In the genomic region with DNA sequence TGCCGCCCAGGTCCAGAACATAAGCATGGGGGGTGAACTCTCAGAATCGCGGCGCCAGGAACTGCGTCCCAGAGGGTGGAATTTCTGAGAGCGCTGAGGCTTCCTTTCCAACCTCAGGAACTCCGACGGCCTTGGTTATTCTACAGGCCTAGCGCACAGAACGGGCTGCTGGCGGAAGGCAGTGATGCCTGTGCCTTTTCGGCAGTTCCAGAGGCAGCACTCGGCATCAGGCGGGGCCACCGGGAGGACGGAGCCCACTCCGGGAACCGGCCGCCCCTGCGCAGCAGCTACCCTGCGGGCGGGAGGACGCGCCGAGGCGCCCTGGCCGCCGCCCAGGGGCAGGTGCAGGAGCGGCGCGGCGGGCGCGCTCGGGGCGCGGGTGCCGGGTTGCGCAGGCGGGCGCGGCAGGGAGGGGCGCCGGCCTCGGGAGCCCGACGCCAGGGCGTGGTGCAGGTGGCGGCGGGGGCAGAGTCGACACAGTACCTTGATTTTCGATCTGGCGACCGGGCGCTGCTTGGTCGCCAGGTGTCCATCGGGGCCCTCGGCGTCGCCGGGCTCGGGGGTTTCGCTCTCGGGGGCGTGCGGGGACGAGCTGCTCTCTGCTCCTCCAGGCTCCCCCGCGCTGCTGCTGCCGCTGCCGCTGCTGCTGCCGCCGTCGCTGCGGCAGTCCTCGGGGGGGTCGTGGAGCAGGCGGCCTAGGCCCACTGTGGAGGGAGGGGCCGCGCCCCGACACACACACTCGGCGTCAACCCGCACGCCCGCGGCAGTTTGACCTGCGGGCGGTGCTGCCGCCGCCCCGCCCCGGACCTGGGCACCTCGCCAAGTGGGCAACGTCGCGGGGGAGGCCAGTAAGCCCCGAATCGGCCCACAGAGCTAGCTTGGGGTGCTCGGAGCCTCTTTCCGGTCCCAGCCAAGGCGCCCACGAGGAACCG, we compare ENCODE assay signal across 8 cellular contexts. TPM values are rescaled to one million over a fixed set of nuclear protein-coding genes. Genes with fewer than 3 reads are reported as not detected.
DNase-seq lines count a peak whose midpoint lies in the region; ATAC-seq and TF ChIP-seq lines count a peak whose summit lies in the region.

No MANE protein-coding gene starts in this region.

- H3K4me3 ChIP-seq in GM08714 (ENCODE audit: low read length), result peak overlapping the region; percentile 29; the same call in 1 of the 2 replicates
- H3K4me3 ChIP-seq in brain microvascular endothelial cell (ENCODE audit: low read depth, low read length), result peak overlapping the region; percentile 3
- H3K4me3 ChIP-seq in lower lobe of right lung, result peak overlapping the region; percentile 58
- H3K4me3 ChIP-seq in aorta (ENCODE audit: low read length in 2 of 2), result peak overlapping the region; percentile 3 to 38

- no peak for TF ChIP-seq CTCF in brain microvascular endothelial cell (IDR thresholded peaks at IDR 0.05; ENCODE audit: low read depth, low read length, missing control alignments)
- TF ChIP-seq CTCF in lower lobe of right lung (IDR thresholded peaks at IDR 0.05), result no peak

- no peaks in the 10 kb centered on the region for H3K36me3 ChIP-seq in brain microvascular endothelial cell (replicated peaks)
- H3K36me3 ChIP-seq in lower lobe of right lung, result no peaks in the 10 kb centered on the region
- no peaks in the 10 kb centered on the region for H3K36me3 ChIP-seq in aorta (ENCODE audit: control insufficient read depth in 1 of 2, insufficient read depth in 2 of 2, low read length in 1 of 2)

- no peaks in the 10 kb centered on the region for H3K9me3 ChIP-seq in lower lobe of right lung
- H3K9me3 ChIP-seq in aorta (ENCODE audit: control insufficient read depth, low read length), result no peaks in the 10 kb centered on the region

- in situ Hi-C loops in brain microvascular endothelial cell (cut with HindIII; ENCODE audit: low pct_ligation_motif_present, low sequenced_read_pairs), result no loop called here

- H3K27ac ChIP-seq in brain microvascular endothelial cell, result no peak overlapping the region
- H3K27ac ChIP-seq in lower lobe of right lung, result peak overlapping the region; percentile 75
- H3K27ac ChIP-seq in aorta (ENCODE audit: low read depth in 1 of 2, low read length in 2 of 2), result no peak overlapping the region

- DNase-seq in NCI-H2029 treated with DMSO at 0.1 percent for 48 hours (lab: John Stamatoyannopoulos, UW) (peak; percentile 40), brain microvascular endothelial cell (no peak), lower lobe of right lung (peak; percentile 61), aorta (no peak), kidney glomerular epithelial cell (lab: John Stamatoyannopoulos, UW) (no peak), SHP77 treated with DMSO at 0.1 percent for 48 hours (lab: John Stamatoyannopoulos, UW) (no peak), kidney tubule cell (ENCODE audit: low spot score) (no peak)

- H3K4me1 ChIP-seq in lower lobe of right lung (peaks cover 26% of the 10 kb centered on the region), aorta (ENCODE audit: control insufficient read depth in 1 of 2, insufficient read depth in 2 of 2, low read length in 2 of 2) (no peaks in the 10 kb centered on the region)

- H3K27me3 ChIP-seq in brain microvascular endothelial cell (replicated peaks) (peaks cover 61% of the 10 kb centered on the region), lower lobe of right lung (ENCODE audit: low read depth) (peaks cover 77% of the 10 kb centered on the region), aorta (ENCODE audit: control insufficient read depth in 1 of 2, insufficient read depth in 2 of 2, low read length in 1 of 2) (no peaks in the 10 kb centered on the region)

- ATAC-seq in lower lobe of right lung (peak; percentile 65 to 66), aorta (ENCODE audit: low FRiP score) (no peak)

- WGBS in aorta, 2 donors, result 1% methylated on average over 58 to 104 of the region's 104 CpGs

- intact Hi-C loops in lower lobe of right lung (cut with DNase I) (no loop called here), aorta (cut with DNase I) (no loop called here)

RNA-seq across cellular contexts. Expression of gene OVOL2, which starts 1.3 kb away (rescaled TPM):
- total RNA-seq in lower lobe of right lung (8.6 TPM), aorta (not detected)
- polyA plus RNA-seq in aorta, result 1 to 10 TPM in 1 of 2 donors, under 1 TPM in 1; 0.08 to 3.1 TPM

Comparison
In these comparisons a context has a peak if more than half of its experiments do, and no peak if none do; other contexts are left out.
1. H3K4me3 ChIP-seq: peak in every context shown above with its lines; median percentile 58 in lower lobe of right lung; 29 in GM08714; 20 in aorta; 3 in brain microvascular endothelial cell.
2. DNase-seq: peak in NCI-H2029 treated with DMSO at 0.1 percent for 48 hours (single experiment) and lower lobe of right lung (single experiment); none in brain microvascular endothelial cell (single experiment), aorta (0 of 2), kidney glomerular epithelial cell (single experiment), SHP77 treated with DMSO at 0.1 percent for 48 hours (single experiment) and kidney tubule cell (single experiment).